1 cellular context compared by ENCODE assay signal in genomic region chr12:112125250-112125999, GRCh38.
TF ChIP-seq lines count a peak whose summit lies in the region.

Gene TRAFD1 (plus strand): TSS chr12:112125560. CDS start chr12:112130523, 4,963 bp downstream.

TF ChIP-seq in HepG2, 621 proteins besides CTCF, POLR2A, EP300 and RAD21 (continued from another document and continues in another):
- no peak for TF ChIP-seq ARID3A (IDR thresholded peaks at IDR 0.05; ENCODE audit: low read depth, low read length)
- peak; percentile 70 for TF ChIP-seq ZNF501 (CRISPR knock-in tag; IDR thresholded peaks at IDR 0.05)
- 0 out of 2 replicates have a peak, but pooled peaks have one; percentile 27 for TF ChIP-seq ZNF333 (CRISPR knock-in tag; IDR thresholded peaks at IDR 0.05; ENCODE audit: borderline replicate concordance)
- TF ChIP-seq ZFAT (CRISPR knock-in tag; conservative IDR thresholded peaks at IDR 0.05) = no peak
- TF ChIP-seq HNRNPK (IDR thresholded peaks at IDR 0.05; ENCODE audit: low read depth, low read length, poor library complexity, severe bottlenecking) = peak; percentile 30
- TF ChIP-seq MNT (IDR thresholded peaks at IDR 0.05) = no peak
- no peak for TF ChIP-seq ATF7 (IDR thresholded peaks at IDR 0.05)
- TF ChIP-seq ATF7 (CRISPR knock-in tag; IDR thresholded peaks at IDR 0.05) = no peak
- TF ChIP-seq NFYC (CRISPR knock-in tag; IDR thresholded peaks at IDR 0.05) = peak; percentile 100
- no peak for TF ChIP-seq SAFB2 (CRISPR knock-in tag; IDR thresholded peaks at IDR 0.05; ENCODE audit: borderline replicate concordance, low read depth)
- 0 out of 2 replicates have a peak, but pooled peaks have one; percentile 26 for TF ChIP-seq ISL2 (CRISPR knock-in tag; IDR thresholded peaks at IDR 0.05)
- no peak for TF ChIP-seq NFIC (IDR thresholded peaks at IDR 0.05; ENCODE audit: low read length)
- TF ChIP-seq HOXA3 (CRISPR knock-in tag; IDR thresholded peaks at IDR 0.05) = peak; percentile 69
- 0 out of 2 replicates have a peak, but pooled peaks have one; percentile 16 for TF ChIP-seq KLF15 (CRISPR knock-in tag; IDR thresholded peaks at IDR 0.05; ENCODE audit: borderline replicate concordance)
- no peak for TF ChIP-seq U2AF2 (IDR thresholded peaks at IDR 0.05; ENCODE audit: low read depth, low read length)
- no peak; the same call in 1 of the 2 replicates for TF ChIP-seq FOXO1 (CRISPR knock-in tag; IDR thresholded peaks at IDR 0.05)
- TF ChIP-seq ZNF770 (CRISPR knock-in tag; IDR thresholded peaks at IDR 0.05) = peak; percentile 77; the same call in 1 of the 2 replicates
- TF ChIP-seq ZUFSP (CRISPR knock-in tag; IDR thresholded peaks at IDR 0.05; ENCODE audit: borderline replicate concordance) = no peak
- TF ChIP-seq POLR2G (IDR thresholded peaks at IDR 0.05; ENCODE audit: low read depth, low read length) = peak; percentile 90
- peak; percentile 97 for TF ChIP-seq GABPB1 (CRISPR knock-in tag; IDR thresholded peaks at IDR 0.05)
- no peak for TF ChIP-seq ONECUT2 (CRISPR knock-in tag; IDR thresholded peaks at IDR 0.05)
- no peak for TF ChIP-seq HMG20A (CRISPR knock-in tag; IDR thresholded peaks at IDR 0.05; ENCODE audit: borderline replicate concordance)
- TF ChIP-seq ZSCAN9 (CRISPR knock-in tag; IDR thresholded peaks at IDR 0.05; ENCODE audit: borderline replicate concordance) = no peak
- peak; percentile 92 to 97 for TF ChIP-seq MAFK (conservative IDR thresholded peaks at IDR 0.05 in 1 of 2, IDR thresholded peaks at IDR 0.05 in 1 of 2; ENCODE audit: low read length in 2 of 2)
- 0 out of 2 replicates have a peak, but pooled peaks have one; percentile 32 for TF ChIP-seq ZBTB10 (CRISPR knock-in tag; IDR thresholded peaks at IDR 0.05; ENCODE audit: borderline replicate concordance)
- TF ChIP-seq ZNF552 (CRISPR knock-in tag; IDR thresholded peaks at IDR 0.05; ENCODE audit: borderline replicate concordance) = 0 out of 2 replicates have a peak, but pooled peaks have one; percentile 55
- peak; percentile 39; the same call in 1 of the 2 replicates for TF ChIP-seq TOPORS (CRISPR knock-in tag; IDR thresholded peaks at IDR 0.05)
- TF ChIP-seq NR0B2 (CRISPR knock-in tag; IDR thresholded peaks at IDR 0.05) = peak; percentile 85; the same call in 1 of the 2 replicates
- no peak for TF ChIP-seq ARNT (IDR thresholded peaks at IDR 0.05)
- TF ChIP-seq CBFB (CRISPR knock-in tag; IDR thresholded peaks at IDR 0.05) = no peak
- TF ChIP-seq GZF1 (CRISPR knock-in tag; IDR thresholded peaks at IDR 0.05) = no peak
- no peak for TF ChIP-seq MTA3 (CRISPR knock-in tag; IDR thresholded peaks at IDR 0.05)
- TF ChIP-seq ZNF256 (CRISPR knock-in tag; conservative IDR thresholded peaks at IDR 0.05) = 0 out of 2 replicates have a peak, but pooled peaks have one; percentile 40
- no peak for TF ChIP-seq DMTF1 (CRISPR knock-in tag; IDR thresholded peaks at IDR 0.05)
- peak; percentile 86 for TF ChIP-seq MLXIP (CRISPR knock-in tag; IDR thresholded peaks at IDR 0.05; ENCODE audit: borderline replicate concordance)
- peak; percentile 74; the same call in 1 of the 2 replicates for TF ChIP-seq ZNF598 (CRISPR knock-in tag; IDR thresholded peaks at IDR 0.05; ENCODE audit: borderline replicate concordance)
- peak; percentile 77; the same call in 1 of the 2 replicates for TF ChIP-seq THAP9 (CRISPR knock-in tag; IDR thresholded peaks at IDR 0.05; ENCODE audit: borderline replicate concordance)
- TF ChIP-seq EZH2 (conservative IDR thresholded peaks at IDR 0.05; ENCODE audit: low read depth, low read length) = no peak
- TF ChIP-seq ZSCAN31 (CRISPR knock-in tag; IDR thresholded peaks at IDR 0.05; ENCODE audit: low read depth) = 0 out of 2 replicates have a peak, but pooled peaks have one; percentile 58
- no peak for TF ChIP-seq MBNL3 (CRISPR knock-in tag; conservative IDR thresholded peaks at IDR 0.05)
- no peak for TF ChIP-seq HDAC2 (CRISPR knock-in tag; IDR thresholded peaks at IDR 0.05)
